ENCODE assay signal across 1 cellular context in the genomic region with DNA sequence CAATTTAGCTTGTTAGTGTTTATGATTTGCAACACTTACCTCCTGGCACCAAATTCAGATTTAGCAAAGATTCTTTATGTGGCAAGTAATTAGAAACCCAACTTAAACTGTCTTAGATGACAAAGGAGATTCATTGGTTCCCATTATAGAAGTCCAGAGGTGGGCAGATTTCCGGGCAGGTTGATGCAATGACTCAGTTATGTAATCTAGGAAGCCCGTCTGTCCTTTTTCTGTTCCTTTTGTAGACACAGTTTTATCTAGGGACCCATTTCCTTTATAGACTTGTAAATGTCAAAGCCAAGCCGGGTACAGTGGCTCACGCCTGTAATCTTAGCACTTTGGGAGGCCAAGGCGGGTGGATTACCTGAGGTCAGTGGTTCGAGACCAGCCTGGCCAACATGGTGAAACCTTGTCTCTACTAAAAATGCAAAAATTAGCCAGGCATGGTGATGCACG.
TF ChIP-seq lines count a peak whose summit lies in the region.

No MANE protein-coding gene starts in this region.

TF ChIP-seq in HEK293, 187 proteins besides CTCF, POLR2A, EP300 and RAD21 (continued from another document and continues in another):
- TF ChIP-seq, protein P1, sequence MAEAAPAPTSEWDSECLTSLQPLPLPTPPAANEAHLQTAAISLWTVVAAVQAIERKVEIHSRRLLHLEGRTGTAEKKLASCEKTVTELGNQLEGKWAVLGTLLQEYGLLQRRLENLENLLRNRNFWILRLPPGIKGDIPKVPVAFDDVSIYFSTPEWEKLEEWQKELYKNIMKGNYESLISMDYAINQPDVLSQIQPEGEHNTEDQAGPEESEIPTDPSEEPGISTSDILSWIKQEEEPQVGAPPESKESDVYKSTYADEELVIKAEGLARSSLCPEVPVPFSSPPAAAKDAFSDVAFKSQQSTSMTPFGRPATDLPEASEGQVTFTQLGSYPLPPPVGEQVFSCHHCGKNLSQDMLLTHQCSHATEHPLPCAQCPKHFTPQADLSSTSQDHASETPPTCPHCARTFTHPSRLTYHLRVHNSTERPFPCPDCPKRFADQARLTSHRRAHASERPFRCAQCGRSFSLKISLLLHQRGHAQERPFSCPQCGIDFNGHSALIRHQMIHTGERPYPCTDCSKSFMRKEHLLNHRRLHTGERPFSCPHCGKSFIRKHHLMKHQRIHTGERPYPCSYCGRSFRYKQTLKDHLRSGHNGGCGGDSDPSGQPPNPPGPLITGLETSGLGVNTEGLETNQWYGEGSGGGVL (tag by site-specific recombination; IDR thresholded peaks at IDR 0.05) = 0 out of 2 replicates have a peak, but pooled peaks have one; percentile 13
- TF ChIP-seq GLIS1 (tag by site-specific recombination; IDR thresholded peaks at IDR 0.05) (peak; percentile 71), ZNF248 (tag by site-specific recombination; IDR thresholded peaks at IDR 0.05) (no peak), ZNF2 (tag by site-specific recombination; IDR thresholded peaks at IDR 0.05) (0 out of 2 replicates have a peak, but pooled peaks have one; percentile 50), SCRT1 (tag by site-specific recombination; IDR thresholded peaks at IDR 0.05; ENCODE audit: borderline replicate concordance) (no peak), ZNF571 (tag by site-specific recombination; IDR thresholded peaks at IDR 0.05) (no peak), ZBTB8A (tag by site-specific recombination; IDR thresholded peaks at IDR 0.05) (peak; percentile 17; the same call in 1 of the 2 replicates), FEZF1 (tag by site-specific recombination; IDR thresholded peaks at IDR 0.05) (peak; percentile 97), ZNF473 (tag by site-specific recombination; IDR thresholded peaks at IDR 0.05) (no peak), ZNF426 (tag by site-specific recombination; IDR thresholded peaks at IDR 0.05) (no peak), ZBTB49 (tag by site-specific recombination; IDR thresholded peaks at IDR 0.05; ENCODE audit: low read depth) (no peak), ZNF292 (tag by site-specific recombination; IDR thresholded peaks at IDR 0.05; ENCODE audit: borderline replicate concordance, low read depth) (no peak), ZNF623 (tag by site-specific recombination; IDR thresholded peaks at IDR 0.05) (no peak), ZNF366 (tag by site-specific recombination; conservative IDR thresholded peaks at IDR 0.05) (peak; percentile 56), ZFHX2 (tag by site-specific recombination; conservative IDR thresholded peaks at IDR 0.05) (peak; percentile 43; the same call in 1 of the 2 replicates), ZNF558 (tag by site-specific recombination; IDR thresholded peaks at IDR 0.05) (no peak), ZNF837 (tag by site-specific recombination; IDR thresholded peaks at IDR 0.05) (no peak), ZNF843 (tag by site-specific recombination; IDR thresholded peaks at IDR 0.05) (peak; percentile 86), ZXDB (tag by site-specific recombination; IDR thresholded peaks at IDR 0.05) (peak; percentile 65), TCF7L2 (IDR thresholded peaks at IDR 0.05; ENCODE audit: borderline replicate concordance, low read depth, low read length) (no peak), PRDM4 (tag by site-specific recombination; IDR thresholded peaks at IDR 0.05) (peak; percentile 62), ZNF768 (tag by site-specific recombination; IDR thresholded peaks at IDR 0.05) (no peak), ZNF404 (tag by site-specific recombination; IDR thresholded peaks at IDR 0.05) (no peak), ZNF670 (tag by site-specific recombination; IDR thresholded peaks at IDR 0.05; ENCODE audit: low read depth) (no peak), IKZF3 (tag by site-specific recombination; IDR thresholded peaks at IDR 0.05) (peak; percentile 78), ZBTB26 (tag by site-specific recombination; optimal IDR thresholded peaks at IDR 0.05) (no peak), ZNF580 (tag by site-specific recombination; IDR thresholded peaks at IDR 0.05) (peak; percentile 97), ZNF530 (tag by site-specific recombination; IDR thresholded peaks at IDR 0.05; ENCODE audit: low read depth) (no peak), ZNF610 (tag by site-specific recombination; IDR thresholded peaks at IDR 0.05; ENCODE audit: borderline replicate concordance) (0 out of 2 replicates have a peak, but pooled peaks have one; percentile 27), PATZ1 (tag by site-specific recombination; IDR thresholded peaks at IDR 0.05) (0 out of 2 replicates have a peak, but pooled peaks have one; percentile 26), ZFP37 (tag by site-specific recombination; IDR thresholded peaks at IDR 0.05) (0 out of 2 replicates have a peak, but pooled peaks have one; percentile 40), ZNF501 (tag by site-specific recombination; IDR thresholded peaks at IDR 0.05) (no peak), ZNF221 (tag by site-specific recombination; IDR thresholded peaks at IDR 0.05; ENCODE audit: borderline replicate concordance) (no peak), ZNF239 (tag by site-specific recombination; IDR thresholded peaks at IDR 0.05) (no peak), ZBTB20 (tag by site-specific recombination; IDR thresholded peaks at IDR 0.05) (peak; percentile 40), OSR2 (tag by site-specific recombination; IDR thresholded peaks at IDR 0.05) (peak; percentile 81), HOXD13 (CRISPR knock-in tag; IDR thresholded peaks at IDR 0.05; ENCODE audit: borderline replicate concordance) (peak; percentile 41; the same call in 1 of the 2 replicates)
- TF ChIP-seq, protein P2, sequence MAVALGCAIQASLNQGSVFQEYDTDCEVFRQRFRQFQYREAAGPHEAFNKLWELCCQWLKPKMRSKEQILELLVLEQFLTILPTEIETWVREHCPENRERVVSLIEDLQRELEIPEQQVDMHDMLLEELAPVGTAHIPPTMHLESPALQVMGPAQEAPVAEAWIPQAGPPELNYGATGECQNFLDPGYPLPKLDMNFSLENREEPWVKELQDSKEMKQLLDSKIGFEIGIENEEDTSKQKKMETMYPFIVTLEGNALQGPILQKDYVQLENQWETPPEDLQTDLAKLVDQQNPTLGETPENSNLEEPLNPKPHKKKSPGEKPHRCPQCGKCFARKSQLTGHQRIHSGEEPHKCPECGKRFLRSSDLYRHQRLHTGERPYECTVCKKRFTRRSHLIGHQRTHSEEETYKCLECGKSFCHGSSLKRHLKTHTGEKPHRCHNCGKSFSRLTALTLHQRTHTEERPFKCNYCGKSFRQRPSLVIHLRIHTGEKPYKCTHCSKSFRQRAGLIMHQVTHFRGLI (tag by site-specific recombination; IDR thresholded peaks at IDR 0.05) = no peak; the same call in 1 of the 2 replicates
- TF ChIP-seq, protein P3, sequence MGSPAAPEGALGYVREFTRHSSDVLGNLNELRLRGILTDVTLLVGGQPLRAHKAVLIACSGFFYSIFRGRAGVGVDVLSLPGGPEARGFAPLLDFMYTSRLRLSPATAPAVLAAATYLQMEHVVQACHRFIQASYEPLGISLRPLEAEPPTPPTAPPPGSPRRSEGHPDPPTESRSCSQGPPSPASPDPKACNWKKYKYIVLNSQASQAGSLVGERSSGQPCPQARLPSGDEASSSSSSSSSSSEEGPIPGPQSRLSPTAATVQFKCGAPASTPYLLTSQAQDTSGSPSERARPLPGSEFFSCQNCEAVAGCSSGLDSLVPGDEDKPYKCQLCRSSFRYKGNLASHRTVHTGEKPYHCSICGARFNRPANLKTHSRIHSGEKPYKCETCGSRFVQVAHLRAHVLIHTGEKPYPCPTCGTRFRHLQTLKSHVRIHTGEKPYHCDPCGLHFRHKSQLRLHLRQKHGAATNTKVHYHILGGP (tag by site-specific recombination; IDR thresholded peaks at IDR 0.05) = peak; percentile 97
- TF ChIP-seq, protein P4, sequence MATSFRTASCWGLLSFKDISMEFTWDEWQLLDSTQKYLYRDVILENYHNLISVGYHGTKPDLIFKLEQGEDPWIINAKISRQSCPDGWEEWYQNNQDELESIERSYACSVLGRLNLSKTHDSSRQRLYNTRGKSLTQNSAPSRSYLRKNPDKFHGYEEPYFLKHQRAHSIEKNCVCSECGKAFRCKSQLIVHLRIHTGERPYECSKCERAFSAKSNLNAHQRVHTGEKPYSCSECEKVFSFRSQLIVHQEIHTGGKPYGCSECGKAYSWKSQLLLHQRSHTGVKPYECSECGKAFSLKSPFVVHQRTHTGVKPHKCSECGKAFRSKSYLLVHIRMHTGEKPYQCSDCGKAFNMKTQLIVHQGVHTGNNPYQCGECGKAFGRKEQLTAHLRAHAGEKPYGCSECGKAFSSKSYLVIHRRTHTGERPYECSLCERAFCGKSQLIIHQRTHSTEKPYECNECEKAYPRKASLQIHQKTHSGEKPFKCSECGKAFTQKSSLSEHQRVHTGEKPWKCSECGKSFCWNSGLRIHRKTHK (tag by site-specific recombination; IDR thresholded peaks at IDR 0.05) = no peak
- TF ChIP-seq, protein P5, sequence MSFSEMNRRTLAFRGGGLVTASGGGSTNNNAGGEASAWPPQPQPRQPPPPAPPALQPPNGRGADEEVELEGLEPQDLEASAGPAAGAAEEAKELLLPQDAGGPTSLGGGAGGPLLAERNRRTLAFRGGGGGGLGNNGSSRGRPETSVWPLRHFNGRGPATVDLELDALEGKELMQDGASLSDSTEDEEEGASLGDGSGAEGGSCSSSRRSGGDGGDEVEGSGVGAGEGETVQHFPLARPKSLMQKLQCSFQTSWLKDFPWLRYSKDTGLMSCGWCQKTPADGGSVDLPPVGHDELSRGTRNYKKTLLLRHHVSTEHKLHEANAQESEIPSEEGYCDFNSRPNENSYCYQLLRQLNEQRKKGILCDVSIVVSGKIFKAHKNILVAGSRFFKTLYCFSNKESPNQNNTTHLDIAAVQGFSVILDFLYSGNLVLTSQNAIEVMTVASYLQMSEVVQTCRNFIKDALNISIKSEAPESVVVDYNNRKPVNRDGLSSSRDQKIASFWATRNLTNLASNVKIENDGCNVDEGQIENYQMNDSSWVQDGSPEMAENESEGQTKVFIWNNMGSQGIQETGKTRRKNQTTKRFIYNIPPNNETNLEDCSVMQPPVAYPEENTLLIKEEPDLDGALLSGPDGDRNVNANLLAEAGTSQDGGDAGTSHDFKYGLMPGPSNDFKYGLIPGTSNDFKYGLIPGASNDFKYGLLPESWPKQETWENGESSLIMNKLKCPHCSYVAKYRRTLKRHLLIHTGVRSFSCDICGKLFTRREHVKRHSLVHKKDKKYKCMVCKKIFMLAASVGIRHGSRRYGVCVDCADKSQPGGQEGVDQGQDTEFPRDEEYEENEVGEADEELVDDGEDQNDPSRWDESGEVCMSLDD (tag by site-specific recombination; IDR thresholded peaks at IDR 0.05) = no peak
